8 cellular contexts compared by ENCODE assay signal in genomic region chr2:218710334-218710686, GRCh38.
A peak's percentile ranks its signal among the peaks of the same experiment; 100 is the strongest.
DNase-seq lines count a peak whose midpoint lies in the region; ATAC-seq lines count a peak whose summit lies in the region.

No MANE protein-coding gene starts in this region.

- peak overlapping the region; percentile 51 for H3K4me3 ChIP-seq in mucosa of stomach (ENCODE audit: low read length)

- no peaks in the 10 kb centered on the region for H3K36me3 ChIP-seq in mucosa of stomach (ENCODE audit: control insufficient read depth, insufficient read depth, low read length)

- H3K9me3 ChIP-seq in mucosa of stomach (ENCODE audit: control insufficient read depth, low read length): no peaks in the 10 kb centered on the region

- H3K9me3 Mint-ChIP-seq in central memory CD8-positive, alpha-beta T cell: no peaks in the 10 kb centered on the region

- peak overlapping the region; percentile 36 for H3K9ac ChIP-seq in mucosa of stomach (ENCODE audit: low read length)

- peaks cover 7% of the 10 kb centered on the region for H3K36me3 Mint-ChIP-seq in central memory CD8-positive, alpha-beta T cell (ENCODE audit: insufficient read depth)

- no peak for ATAC-seq in central memory CD8-positive, alpha-beta T cell (replicated peaks; ENCODE audit: extremely low read depth, poor library complexity, severe bottlenecking)
- ATAC-seq in HG02798 (IDR thresholded peaks at IDR 0.05; ENCODE audit: poor library complexity, unreplicated experiment) (no peak), HG02970 (IDR thresholded peaks at IDR 0.05; ENCODE audit: low FRiP score, unreplicated experiment) (no peak)

- no peaks in the 10 kb centered on the region for H3K27me3 Mint-ChIP-seq in central memory CD8-positive, alpha-beta T cell

- peaks cover 20% of the 10 kb centered on the region for H3K4me1 Mint-ChIP-seq in central memory CD8-positive, alpha-beta T cell

- peak overlapping the region; percentile 95 for H3K27ac Mint-ChIP-seq in central memory CD8-positive, alpha-beta T cell (ENCODE audit: low read depth)

- peaks cover 20% of the 10 kb centered on the region for H3K4me1 ChIP-seq in mucosa of stomach (ENCODE audit: control insufficient read depth, insufficient read depth, low read length)

- DNase-seq in stimulated activated CD4-positive, alpha-beta T cell treated with anti-CD3 and anti-CD28 coated beads, Interleukin-4, amount 100 ng/mL, for 24 hours: peak; percentile 4
- no peak for DNase-seq in stimulated activated CD4-positive, alpha-beta T cell treated with anti-CD3 and anti-CD28 coated beads, Interleukin-2, amount 100 ng/mL, for 48 hours
- no peak for DNase-seq in central memory CD8-positive, alpha-beta T cell (ENCODE audit: low spot score in 2 of 2)
- DNase-seq in NCI-H2227 (lab: John Stamatoyannopoulos, UW; ENCODE audit: unreplicated experiment): no peak
- no peak for DNase-seq in activated CD8-positive, alpha-beta memory T cell treated with anti-CD3 and anti-CD28 coated beads, Interleukin-2, amount 50 U/mL, for 4 hours

- peak overlapping the region; percentile 88 for H3K4me3 Mint-ChIP-seq in central memory CD8-positive, alpha-beta T cell

- no peaks in the 10 kb centered on the region for H3K27me3 ChIP-seq in mucosa of stomach (ENCODE audit: control insufficient read depth, insufficient read depth, low read length)
